In the genomic region with DNA sequence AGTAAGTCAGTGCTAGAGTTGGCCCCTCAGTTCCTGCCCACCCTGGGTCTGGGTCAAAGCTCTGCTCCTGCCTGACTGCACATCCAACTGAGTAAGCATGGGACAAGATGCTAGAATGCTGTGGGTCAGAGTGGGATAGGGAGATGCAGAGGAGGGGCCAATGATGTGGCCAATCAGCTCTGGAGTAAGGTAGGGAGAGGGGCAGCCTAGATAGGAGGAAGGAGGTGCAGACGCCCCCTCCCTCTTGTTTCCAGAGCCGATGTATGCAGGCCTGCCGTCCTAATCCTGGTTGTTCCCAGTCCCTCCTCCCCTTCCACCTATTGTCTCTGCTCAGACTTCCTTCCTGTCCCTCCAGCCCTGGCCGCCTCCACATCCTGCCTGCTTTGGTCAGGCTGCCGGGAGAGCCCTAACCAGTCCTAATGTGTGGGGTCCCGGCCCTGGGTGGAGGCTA, we compare ENCODE assay signal across 9 cellular contexts. TPM values are rescaled to one million over a fixed set of nuclear protein-coding genes. Genes with fewer than 3 reads are reported as not detected.
DNase-seq lines count a peak whose midpoint lies in the region; ATAC-seq, FAIRE-seq and TF ChIP-seq lines count a peak whose summit lies in the region.
"Had no signal": no experiment of that assay in that cellular context is flagged by ENCODE, and none has a peak within 500 bp of the region (broad histone marks: within the 10 kb centered on the region; RNA-seq: fewer than 3 reads in every experiment).

No MANE protein-coding gene starts in this region.

- peaks cover 4% of the 10 kb centered on the region for H3K36me3 Mint-ChIP-seq in astrocyte (ENCODE audit: low read depth, unreplicated experiment)

- H3K4me2 ChIP-seq in astrocyte (ENCODE audit: low read length), result peak overlapping the region; percentile 88

- no peak for TF ChIP-seq POLR2A in suprapubic skin (IDR thresholded peaks at IDR 0.05)

- H3K27ac Mint-ChIP-seq in astrocyte (ENCODE audit: unreplicated experiment), result peak overlapping the region; percentile 100

- no peaks in the 10 kb centered on the region for H4K20me1 ChIP-seq in astrocyte (ENCODE audit: insufficient read depth, low read length)

- WGBS in HUES64, result 6% methylated on average over 6 of the region's 6 CpGs
- 54% methylated on average over 5 of the region's 6 CpGs for WGBS in suprapubic skin

- H3K9ac ChIP-seq in HUES64 (ENCODE audit: low read depth, low read length) (peak overlapping the region; percentile 69; the same call in 1 of the 2 replicates), astrocyte (ENCODE audit: low read length) (peak overlapping the region; percentile 84)

- H2AFZ ChIP-seq in astrocyte (ENCODE audit: low read depth, low read length), result peak overlapping the region; percentile 70

- peaks cover 24% of the 10 kb centered on the region for H3K4me1 Mint-ChIP-seq in astrocyte (ENCODE audit: low read depth, unreplicated experiment)

- H3K4me1 ChIP-seq in HUES64 (ENCODE audit: insufficient read depth, low read length) (peaks cover 31% of the 10 kb centered on the region), astrocyte (ENCODE audit: insufficient read depth, low read length) (peaks cover 24% of the 10 kb centered on the region), suprapubic skin (peaks cover 35% of the 10 kb centered on the region)

- H3K4me3 Mint-ChIP-seq in astrocyte (ENCODE audit: unreplicated experiment), result peak overlapping the region; percentile 86

- no peak for TF ChIP-seq CTCF in astrocyte (IDR thresholded peaks at IDR 0.05; ENCODE audit: insufficient read depth, low read depth, low read length)
- TF ChIP-seq CTCF in suprapubic skin (IDR thresholded peaks at IDR 0.05), result no peak

- H3K9me3 ChIP-seq in HUES64 (ENCODE audit: insufficient read depth, low read depth, low read length), result no peaks in the 10 kb centered on the region
- no peaks in the 10 kb centered on the region for H3K9me3 ChIP-seq in astrocyte (ENCODE audit: insufficient read depth, low read depth, low read length)
- no peaks in the 10 kb centered on the region for H3K9me3 ChIP-seq in iPS-18c (ENCODE audit: control insufficient read depth, insufficient read depth, low read length)
- no peaks in the 10 kb centered on the region for H3K9me3 ChIP-seq in suprapubic skin

- no peaks in the 10 kb centered on the region for H3K27me3 Mint-ChIP-seq in astrocyte (ENCODE audit: low read depth, unreplicated experiment)

- no peak for FAIRE-seq in astrocyte (lab: Jason Lieb, UNC)

- no peaks in the 10 kb centered on the region for H3K9me3 Mint-ChIP-seq in astrocyte (ENCODE audit: unreplicated experiment)

- peaks cover 15% of the 10 kb centered on the region for H3K79me2 ChIP-seq in astrocyte (ENCODE audit: insufficient read depth, low read length)

- ATAC-seq in GM21737 (IDR thresholded peaks at IDR 0.05; ENCODE audit: unreplicated experiment), result no peak
- no peak for ATAC-seq in HG02852 (IDR thresholded peaks at IDR 0.05; ENCODE audit: unreplicated experiment)

- no peaks in the 10 kb centered on the region for H3K27me3 ChIP-seq in HUES64 (ENCODE audit: insufficient read depth, low read length)
- no peaks in the 10 kb centered on the region for H3K27me3 ChIP-seq in astrocyte (ENCODE audit: insufficient read depth, low read length)
- no peaks in the 10 kb centered on the region for H3K27me3 ChIP-seq in suprapubic skin

- TF ChIP-seq EP300 in suprapubic skin (IDR thresholded peaks at IDR 0.05), result no peak

- H3K36me3 ChIP-seq in HUES64 (ENCODE audit: insufficient read depth, low read length) (peaks cover 20% of the 10 kb centered on the region), astrocyte (ENCODE audit: insufficient read depth, low read length) (no peaks in the 10 kb centered on the region), suprapubic skin (no peaks in the 10 kb centered on the region)

- peak overlapping the region; percentile 67 for H3K4me3 ChIP-seq in HUES64 (ENCODE audit: low read length)
- peak overlapping the region; percentile 46 for H3K4me3 ChIP-seq in astrocyte (ENCODE audit: insufficient read depth, low read depth, low read length)
- peak overlapping the region; percentile 46; the same call in 1 of the 2 replicates for H3K4me3 ChIP-seq in iPS-18c (ENCODE audit: insufficient read depth, low read depth, low read length)
- H3K4me3 ChIP-seq in suprapubic skin, result peak overlapping the region; percentile 60

- peak; percentile 21 for DNase-seq in astrocyte (ENCODE audit: low read depth)
- DNase-seq in suprapubic skin (ENCODE audit: low spot score in 2 of 2), result no peak
- DNase-seq in activated T-cell treated with anti-CD3 and anti-CD28 coated beads, Interleukin-2, amount 50 U/mL, for 1 hour, result no peak
- no peak for DNase-seq in hippocampal formation (lab: John Stamatoyannopoulos, UW)
- DNase-seq: effector memory CD4-positive, alpha-beta T cell had no signal

- peak overlapping the region; percentile 88 for H3K27ac ChIP-seq in HUES64 (ENCODE audit: low read depth, low read length)
- peak overlapping the region; percentile 86 for H3K27ac ChIP-seq in astrocyte (ENCODE audit: low read depth, low read length)
- H3K27ac ChIP-seq in suprapubic skin, result peak overlapping the region; percentile 73

RNA-seq across cellular contexts. Expression of gene ARAP3, which starts 1.3 kb away (rescaled TPM):
- 23.3 TPM for polyA plus RNA-seq in HUES64 (2013, experiment 1 of 2)
- polyA plus RNA-seq in HUES64 (2013, experiment 2 of 2), result 28.6 TPM
- total RNA-seq in astrocyte (14.9 and 17.4 TPM in 2 replicates), suprapubic skin (1 to 10 TPM; 1.5 to 7.4 (median 4.3) TPM)

RNA-seq across cellular contexts. Expression of gene FCHSD1, which starts 29.6 kb away (rescaled TPM):
- 11.5 TPM for polyA plus RNA-seq in HUES64 (2013, experiment 1 of 2)
- polyA plus RNA-seq in HUES64 (2013, experiment 2 of 2), result 12.6 TPM
- total RNA-seq in astrocyte, result 39.4 and 40.6 TPM in 2 replicates
- total RNA-seq in suprapubic skin, result 100 to 1,000 TPM in 2 of 4 donors, 10 to 100 TPM in 2; 40.1 to 117 (median 77.1) TPM

RNA-seq across cellular contexts. Expression of gene RELL2, which starts 44.0 kb away (rescaled TPM):
- 10.3 TPM for polyA plus RNA-seq in HUES64 (2013, experiment 1 of 2)
- 9.7 TPM for polyA plus RNA-seq in HUES64 (2013, experiment 2 of 2)
- total RNA-seq in astrocyte (12.2 and 12.9 TPM in 2 replicates), suprapubic skin (1 to 10 TPM; 2.9 to 9.0 (median 5.7) TPM)

RNA-seq across cellular contexts. Expression of gene HDAC3, which starts 44.1 kb away (rescaled TPM):
- 92.1 TPM for polyA plus RNA-seq in HUES64 (2013, experiment 1 of 2)
- polyA plus RNA-seq in HUES64 (2013, experiment 2 of 2), result 81.0 TPM
- total RNA-seq in astrocyte (60.7 and 63.8 TPM in 2 replicates), suprapubic skin (10 to 100 TPM; 50.0 to 79.2 (median 59.4) TPM)
